ENCODE assay signal across 8 cellular contexts in genomic region chr7:7103343-7104313, GRCh38.
A peak's percentile ranks its signal among the peaks of the same experiment; 100 is the strongest.
DNase-seq lines count a peak whose midpoint lies in the region; ATAC-seq lines count a peak whose summit lies in the region.

No MANE protein-coding gene starts in this region.

- H3K9me3 ChIP-seq in right cardiac atrium (ENCODE audit: control insufficient read depth, low read length) (no peaks in the 10 kb centered on the region), skeletal muscle satellite cell (replicated peaks; ENCODE audit: low read length) (no peaks in the 10 kb centered on the region)

- ATAC-seq in right cardiac atrium, result peak; percentile 72 to 77
- no peak for ATAC-seq in HG02571 (IDR thresholded peaks at IDR 0.05; ENCODE audit: unreplicated experiment)

- H3K36me3 ChIP-seq in H7 (replicated peaks; ENCODE audit: control insufficient read depth, insufficient read depth, low read length), result no peaks in the 10 kb centered on the region
- H3K36me3 ChIP-seq in skeletal muscle satellite cell (ENCODE audit: insufficient read depth, low read length), result no peaks in the 10 kb centered on the region

- no peak overlapping the region for H3K4me3 ChIP-seq in H7 (ENCODE audit: insufficient read depth, low read depth, low read length)
- no peak overlapping the region for H3K4me3 ChIP-seq in right cardiac atrium (ENCODE audit: low read length)
- H3K4me3 ChIP-seq in skeletal muscle satellite cell (ENCODE audit: low read length), result peak overlapping the region; percentile 36

- H3K27me3 ChIP-seq in H7 (ENCODE audit: control insufficient read depth, insufficient read depth, low read length), result no peaks in the 10 kb centered on the region; the same call in 1 of the 2 replicates
- no peaks in the 10 kb centered on the region for H3K27me3 ChIP-seq in right cardiac atrium (ENCODE audit: control insufficient read depth, insufficient read depth)
- no peaks in the 10 kb centered on the region for H3K27me3 ChIP-seq in skeletal muscle satellite cell (ENCODE audit: control insufficient read depth, insufficient read depth, low read length)

- intact Hi-C loops in right cardiac atrium (cut with DNase I), result loop anchor here in 3 of 4 donors (5.0 kb wide), 2 partner anchors 434 to 439 kb away; partner anchors contain the start of gene COL28A1 (in 2 of the 3)

- no peak overlapping the region for H3K27ac ChIP-seq in right cardiac atrium (ENCODE audit: low read length)

- WGBS in right cardiac atrium, result 76% methylated on average over 29 of the region's 29 CpGs

- H3K4me2 ChIP-seq in skeletal muscle satellite cell (ENCODE audit: low read length), result peak overlapping the region; percentile 71

- H3K4me1 ChIP-seq in right cardiac atrium (ENCODE audit: control insufficient read depth, insufficient read depth, low read length), result peaks cover 2% of the 10 kb centered on the region
- H3K4me1 ChIP-seq in skeletal muscle satellite cell (ENCODE audit: control insufficient read depth, insufficient read depth, low read length), result peaks cover 23% of the 10 kb centered on the region

- peak overlapping the region; percentile 70 for H3K9ac ChIP-seq in skeletal muscle satellite cell (ENCODE audit: low read depth, low read length)

- DNase-seq in DMS153 treated with DMSO at 0.1 percent for 48 hours (lab: John Stamatoyannopoulos, UW; ENCODE audit: unreplicated experiment), result peak; percentile 91
- peak; percentile 56 for DNase-seq in H7
- peak; percentile 59 for DNase-seq in NCI-H345 (lab: John Stamatoyannopoulos, UW)
- DNase-seq in amniotic stem cell (lab: John Stamatoyannopoulos, UW), result peak; percentile 20
- DNase-seq in right cardiac atrium, result peak in 2 of 3 donors; percentile 50 to 51
- no peak for DNase-seq in ureter (ENCODE audit: low spot score)
